ENCODE assay signal across 8 cellular contexts in genomic region chr6:5085638-5086293, GRCh38. TPM values are rescaled to one million over a fixed set of nuclear protein-coding genes. Genes with fewer than 3 reads are reported as not detected.
DNase-seq lines count a peak whose midpoint lies in the region; ATAC-seq, FAIRE-seq and TF ChIP-seq lines count a peak whose summit lies in the region.

No MANE protein-coding gene starts in this region.

- no peaks in the 10 kb centered on the region for H3K9me3 ChIP-seq in mononuclear cell (ENCODE audit: low read depth, low read length)

- H3K4me1 ChIP-seq in mononuclear cell (ENCODE audit: insufficient read depth, low read length) = peaks cover 41% of the 10 kb centered on the region

- FAIRE-seq in GM19239 (lab: Jason Lieb, UNC) = no peak

- CTCF ChIA-PET in BJ (lab: Yijun Ruan, JAX) = no interaction called here

- H3K4me3 ChIP-seq in BJ (ENCODE audit: low read depth, low read length) = peak overlapping the region; percentile 49
- peak overlapping the region; percentile 25 for H3K4me3 ChIP-seq in mononuclear cell (ENCODE audit: low read length)

- POLR2A ChIA-PET in BJ (lab: Charles Lee) = no interaction called here

- H3K36me3 ChIP-seq in BJ (ENCODE audit: control insufficient read depth, insufficient read depth, low read length) = no peaks in the 10 kb centered on the region

- no peak for DNase-seq in BJ (ENCODE audit: low read depth)
- peak; percentile 80 for DNase-seq in NCI-H748 (lab: John Stamatoyannopoulos, UW; ENCODE audit: unreplicated experiment)
- DNase-seq in ecto neural progenitor cell (ENCODE audit: low spot score) = peak; percentile 69
- no peak for DNase-seq in medulla oblongata (ENCODE audit: extremely low spot score)
- no peak for DNase-seq in GM19239 (ENCODE audit: insufficient read length, low spot score)

- peaks cover 6% of the 10 kb centered on the region; the same call in 1 of the 2 replicates for H3K27me3 ChIP-seq in BJ (ENCODE audit: control insufficient read depth, insufficient read depth, low read length)
- peaks cover 39% of the 10 kb centered on the region for H3K27me3 ChIP-seq in mononuclear cell (ENCODE audit: insufficient read depth, low read length)

- peak; percentile 29 for ATAC-seq in GM21576 (IDR thresholded peaks at IDR 0.05; ENCODE audit: unreplicated experiment)
- ATAC-seq in HG03378 (IDR thresholded peaks at IDR 0.05; ENCODE audit: unreplicated experiment) = no peak

- no peak for TF ChIP-seq CTCF in BJ (IDR thresholded peaks at IDR 0.05; ENCODE audit: insufficient read depth, low read depth, low read length)

RNA-seq across cellular contexts. Expression of gene PPP1R3G, which starts 0.6 kb away (rescaled TPM):
- polyA plus RNA-seq in BJ (2011; rRNA removed) = 0.39 and 0.50 TPM in 2 replicates
- 0.21 and 0.28 TPM in 2 replicates for polyA minus RNA-seq in BJ (2011; rRNA and poly(A)+ RNA removed)
- total RNA-seq in mononuclear cell = 0.31 TPM

Comparison
In these comparisons a context has a peak if more than half of its experiments do, and no peak if none do; other contexts are left out.
1. DNase-seq: peak in NCI-H748 (single experiment) and ecto neural progenitor cell (single experiment); none in BJ (single experiment), medulla oblongata (single experiment) and GM19239 (single experiment).